1 cellular context compared by ENCODE assay signal in genomic region chr6:106325336-106326178, GRCh38.
TF ChIP-seq lines count a peak whose summit lies in the region.

TSS of gene ATG5 (minus strand) at chr6:106325760. CDS start at chr6:106316208, 9,552 bp downstream.

TF ChIP-seq in HepG2, 621 proteins besides CTCF, POLR2A, EP300 and RAD21 (continued from another document and continues in another):
- TF ChIP-seq ZNF556 (CRISPR knock-in tag; IDR thresholded peaks at IDR 0.05; ENCODE audit: borderline replicate concordance) (peak; percentile 91; the same call in 1 of the 2 replicates), ZNF609 (CRISPR knock-in tag; IDR thresholded peaks at IDR 0.05; ENCODE audit: borderline replicate concordance) (peak; percentile 73), NR2F1 (CRISPR knock-in tag; IDR thresholded peaks at IDR 0.05) (no peak), ZMYM2 (CRISPR knock-in tag; IDR thresholded peaks at IDR 0.05) (peak; percentile 75; the same call in 1 of the 2 replicates), SRSF1 (optimal IDR thresholded peaks at IDR 0.05; ENCODE audit: low read depth, low read length) (peak; percentile 59), ZBTB20 (CRISPR knock-in tag; IDR thresholded peaks at IDR 0.05; ENCODE audit: borderline replicate concordance, low read depth) (peak; percentile 79; the same call in 1 of the 2 replicates), ZNF598 (CRISPR knock-in tag; IDR thresholded peaks at IDR 0.05; ENCODE audit: borderline replicate concordance) (peak; percentile 83; the same call in 1 of the 2 replicates), HOMEZ (CRISPR knock-in tag; IDR thresholded peaks at IDR 0.05; ENCODE audit: low read depth) (peak; percentile 86), ZNF713 (CRISPR knock-in tag; IDR thresholded peaks at IDR 0.05) (0 out of 2 replicates have a peak, but pooled peaks have one; percentile 92), ZNF773 (CRISPR knock-in tag; IDR thresholded peaks at IDR 0.05; ENCODE audit: borderline replicate concordance) (0 out of 2 replicates have a peak, but pooled peaks have one; percentile 70), ZNF781 (CRISPR knock-in tag; IDR thresholded peaks at IDR 0.05; ENCODE audit: borderline replicate concordance, not compliant biosample characterization) (no peak), YY1 (IDR thresholded peaks at IDR 0.05; ENCODE audit: insufficient read depth, insufficient replicate concordance, low read depth, low read length) (peak; percentile 48), ZNF746 (CRISPR knock-in tag; IDR thresholded peaks at IDR 0.05) (peak; percentile 89; the same call in 1 of the 2 replicates), ZFY (CRISPR knock-in tag; IDR thresholded peaks at IDR 0.05) (peak; percentile 90), ZBTB38 (CRISPR knock-in tag; IDR thresholded peaks at IDR 0.05) (peak; percentile 85), CBX2 (IDR thresholded peaks at IDR 0.05; ENCODE audit: low read depth, low read length) (no peak), CBX2 (CRISPR knock-in tag; IDR thresholded peaks at IDR 0.05; ENCODE audit: low read depth) (peak; percentile 28; the same call in 1 of the 2 replicates), CBX1 (IDR thresholded peaks at IDR 0.05; ENCODE audit: low read depth) (no peak), ZNF615 (CRISPR knock-in tag; IDR thresholded peaks at IDR 0.05; ENCODE audit: borderline replicate concordance) (no peak), XRCC5 (optimal IDR thresholded peaks at IDR 0.05; ENCODE audit: low read length) (peak; percentile 89), ZNF317 (CRISPR knock-in tag; IDR thresholded peaks at IDR 0.05) (peak; percentile 81), SRY (CRISPR knock-in tag; IDR thresholded peaks at IDR 0.05) (peak; percentile 89), NFKBIZ (CRISPR knock-in tag; IDR thresholded peaks at IDR 0.05) (no peak; the same call in 1 of the 2 replicates), PAXIP1 (CRISPR knock-in tag; conservative IDR thresholded peaks at IDR 0.05) (peak; percentile 66), MLXIP (CRISPR knock-in tag; IDR thresholded peaks at IDR 0.05; ENCODE audit: borderline replicate concordance) (no peak), ZMYM4 (CRISPR knock-in tag; IDR thresholded peaks at IDR 0.05) (peak; percentile 100), ZNF672 (CRISPR knock-in tag; IDR thresholded peaks at IDR 0.05) (no peak), KLF11 (CRISPR knock-in tag; IDR thresholded peaks at IDR 0.05) (no peak), ETV5 (CRISPR knock-in tag; IDR thresholded peaks at IDR 0.05; ENCODE audit: borderline replicate concordance) (peak; percentile 83), ZNF574 (CRISPR knock-in tag; IDR thresholded peaks at IDR 0.05) (peak; percentile 93), ZNF180 (CRISPR knock-in tag; IDR thresholded peaks at IDR 0.05; ENCODE audit: borderline replicate concordance, low read depth) (no peak), SOX5 (CRISPR knock-in tag; IDR thresholded peaks at IDR 0.05; ENCODE audit: borderline replicate concordance) (peak; percentile 43; the same call in 1 of the 2 replicates)
- TF ChIP-seq, protein P1, sequence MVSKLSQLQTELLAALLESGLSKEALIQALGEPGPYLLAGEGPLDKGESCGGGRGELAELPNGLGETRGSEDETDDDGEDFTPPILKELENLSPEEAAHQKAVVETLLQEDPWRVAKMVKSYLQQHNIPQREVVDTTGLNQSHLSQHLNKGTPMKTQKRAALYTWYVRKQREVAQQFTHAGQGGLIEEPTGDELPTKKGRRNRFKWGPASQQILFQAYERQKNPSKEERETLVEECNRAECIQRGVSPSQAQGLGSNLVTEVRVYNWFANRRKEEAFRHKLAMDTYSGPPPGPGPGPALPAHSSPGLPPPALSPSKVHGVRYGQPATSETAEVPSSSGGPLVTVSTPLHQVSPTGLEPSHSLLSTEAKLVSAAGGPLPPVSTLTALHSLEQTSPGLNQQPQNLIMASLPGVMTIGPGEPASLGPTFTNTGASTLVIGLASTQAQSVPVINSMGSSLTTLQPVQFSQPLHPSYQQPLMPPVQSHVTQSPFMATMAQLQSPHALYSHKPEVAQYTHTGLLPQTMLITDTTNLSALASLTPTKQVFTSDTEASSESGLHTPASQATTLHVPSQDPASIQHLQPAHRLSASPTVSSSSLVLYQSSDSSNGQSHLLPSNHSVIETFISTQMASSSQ (IDR thresholded peaks at IDR 0.05; ENCODE audit: low read depth), result peak; percentile 17; the same call in 1 of the 2 replicates
- TF ChIP-seq, protein P1 (CRISPR knock-in tag; IDR thresholded peaks at IDR 0.05; ENCODE audit: borderline replicate concordance), result peak; percentile 87; the same call in 1 of the 2 replicates
- TF ChIP-seq, protein P2, sequence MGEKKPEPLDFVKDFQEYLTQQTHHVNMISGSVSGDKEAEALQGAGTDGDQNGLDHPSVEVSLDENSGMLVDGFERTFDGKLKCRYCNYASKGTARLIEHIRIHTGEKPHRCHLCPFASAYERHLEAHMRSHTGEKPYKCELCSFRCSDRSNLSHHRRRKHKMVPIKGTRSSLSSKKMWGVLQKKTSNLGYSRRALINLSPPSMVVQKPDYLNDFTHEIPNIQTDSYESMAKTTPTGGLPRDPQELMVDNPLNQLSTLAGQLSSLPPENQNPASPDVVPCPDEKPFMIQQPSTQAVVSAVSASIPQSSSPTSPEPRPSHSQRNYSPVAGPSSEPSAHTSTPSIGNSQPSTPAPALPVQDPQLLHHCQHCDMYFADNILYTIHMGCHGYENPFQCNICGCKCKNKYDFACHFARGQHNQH (CRISPR knock-in tag; IDR thresholded peaks at IDR 0.05), result peak; percentile 93
